In the genomic region with DNA sequence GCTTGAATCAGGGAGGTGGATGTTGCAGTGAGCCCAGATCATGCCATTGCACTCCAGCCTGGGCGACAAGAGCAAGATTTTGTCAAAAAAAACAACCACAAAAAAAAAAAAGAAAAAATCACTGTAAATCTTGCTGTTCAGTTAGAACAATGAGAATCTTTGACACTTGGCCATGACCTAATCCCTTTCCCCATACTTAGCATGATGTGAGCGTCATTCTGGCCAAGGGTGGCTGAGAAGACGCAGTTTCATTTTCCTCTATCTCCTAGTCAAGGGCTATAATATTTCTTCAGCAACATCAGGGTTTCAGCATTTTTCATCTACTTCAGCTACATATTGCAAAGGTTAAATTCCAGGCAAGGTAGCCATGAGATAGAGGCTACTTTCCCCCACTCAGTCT, we compare ENCODE assay signal across 18 cellular contexts.
"Had no signal": no experiment of that assay in that cellular context is flagged by ENCODE, and none has a peak within 500 bp of the region (broad histone marks: within the 10 kb centered on the region; RNA-seq: fewer than 3 reads in every experiment).

No MANE protein-coding gene starts in this region.

- H3K27me3 ChIP-seq: suprapubic skin had no signal

- DNase-seq: activated CD4-positive, alpha-beta T cell treated with anti-CD3 and anti-CD28 coated beads, Interleukin-2, amount 10 ng/mL, durations not matched to agents 24 days and 14 days; activated CD8-positive, alpha-beta T cell treated with anti-CD3 and anti-CD28 coated beads for 36 hours; activated naive CD4-positive, alpha-beta T cell; activated naive CD8-positive, alpha-beta T cell treated with anti-CD3 and anti-CD28 coated beads for 36 hours; activated T-cell treated with anti-CD3 and anti-CD28 coated beads, Interleukin-2, amount 50 U/mL, for 1 hour; amniotic stem cell; central memory CD4-positive, alpha-beta T cell; occipital lobe; right cardiac atrium; stimulated activated naive CD8-positive, alpha-beta T cell treated with anti-CD3 and anti-CD28 coated beads, Interleukin-15, Interleukin-2, amounts not matched to agents 100 U/mL and 50 U/mL, for 24 hours; T1000; trophoblast cell had no signal

- H3K27ac ChIP-seq: coronary artery, prostate gland, skin epidermis, suprapubic skin had no signal

- H3K4me3 ChIP-seq: coronary artery, lung, prostate gland, skin epidermis, suprapubic skin had no signal

- H3K4me1 ChIP-seq: prostate gland, suprapubic skin had no signal

- H3K36me3 ChIP-seq: prostate gland, suprapubic skin had no signal

- ATAC-seq: activated CD8-positive, alpha-beta T cell treated with anti-CD3 and anti-CD28 coated beads for 36 hours; activated T-helper 17 cell treated with anti-CD3 and anti-CD28 coated beads, Interleukin-2, amount 50 U/mL, for 72 hours; stimulated activated naive CD8-positive, alpha-beta T cell treated with anti-CD3 and anti-CD28 coated beads, Interleukin-15, Interleukin-2, amounts not matched to agents 100 U/mL and 50 U/mL, for 24 hours had no signal

- H3K9me3 ChIP-seq: prostate gland, suprapubic skin had no signal
